26 cellular contexts compared by ENCODE assay signal in the genomic region with DNA sequence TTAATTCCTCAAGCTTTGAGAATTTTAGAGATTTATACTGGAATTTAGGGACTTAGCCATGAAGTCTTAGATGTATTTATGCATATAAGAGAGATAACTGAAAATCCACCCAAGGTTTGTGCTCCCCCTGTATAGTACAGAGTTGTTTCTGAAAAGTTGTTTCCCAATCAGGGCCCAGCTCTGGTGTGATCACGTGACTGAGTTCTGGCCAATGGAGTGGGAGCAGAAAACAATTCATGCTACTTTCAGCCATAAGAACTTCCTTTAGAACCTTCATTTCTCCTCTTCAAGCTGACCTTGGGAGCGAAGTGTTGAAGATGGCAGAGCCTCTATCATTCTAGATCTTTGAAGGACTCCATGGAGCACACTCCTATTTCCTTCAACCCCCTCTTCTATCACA.
"Had no signal": no experiment of that assay in that cellular context is flagged by ENCODE, and none has a peak within 500 bp of the region (broad histone marks: within the 10 kb centered on the region; RNA-seq: fewer than 3 reads in every experiment).

No MANE protein-coding gene starts in this region.

- H3K27me3 ChIP-seq: ascending aorta, breast epithelium, cardiac muscle cell, dorsolateral prefrontal cortex had no signal

- H3K27ac ChIP-seq: ascending aorta, breast epithelium, cardiac muscle cell, coronary artery, dorsolateral prefrontal cortex had no signal

- H3K36me3 ChIP-seq: ascending aorta, breast epithelium, cardiac muscle cell had no signal

- ATAC-seq: activated CD4-positive, alpha-beta T cell treated with anti-CD3 and anti-CD28 coated beads for 36 hours; activated naive CD4-positive, alpha-beta T cell treated with anti-CD3 and anti-CD28 coated beads, Interleukin-2, amount 50 U/mL, for 72 hours; activated T-cell treated with anti-CD3 and anti-CD28 coated beads, Interleukin-2, amount 50 U/mL, for 72 hours; esophagus mucosa had no signal

- H3K4me3 ChIP-seq: ascending aorta, breast epithelium, cardiac muscle cell, coronary artery, dorsolateral prefrontal cortex had no signal

- FAIRE-seq: frontal cortex had no signal

- H3K9me3 ChIP-seq: ascending aorta, breast epithelium had no signal

- DNase-seq: activated CD4-positive, alpha-beta memory T cell treated with anti-CD3 and anti-CD28 coated beads, Interleukin-2, amount 10 ng/mL, durations not matched to agents 7 days and 5 days; activated CD4-positive, alpha-beta T cell treated with anti-CD3 and anti-CD28 coated beads for 36 hours; activated CD4-positive, alpha-beta T cell treated with anti-CD3 and anti-CD28 coated beads, Interleukin-2, amount 10 ng/mL, durations not matched to agents 24 days and 14 days; activated CD4-positive, CD25-positive, alpha-beta regulatory T cell; activated CD4-positive, CD25-positive, alpha-beta regulatory T cell treated with anti-CD3 and anti-CD28 coated beads, Interleukin-2, amount 50 U/mL, for 72 hours; activated CD8-positive, alpha-beta memory T cell treated with anti-CD3 and anti-CD28 coated beads, Interleukin-2, amount 50 U/mL, for 48 hours; activated gamma-delta T cell; activated naive CD4-positive, alpha-beta T cell; activated naive CD4-positive, alpha-beta T cell treated with anti-CD3 and anti-CD28 coated beads, Interleukin-2, amount 10 ng/mL, durations not matched to agents 7 days and 5 days; activated naive CD8-positive, alpha-beta T cell treated with anti-CD3 and anti-CD28 coated beads, Interleukin-2, amount 10 ng/mL, durations not matched to agents 7 days and 5 days; activated T-cell treated with anti-CD3 and anti-CD28 coated beads for 4 hours; activated T-cell treated with anti-CD3 and anti-CD28 coated beads, Interleukin-2, amount 50 U/mL, for 24 hours; activated T-cell treated with anti-CD3 and anti-CD28 coated beads, Interleukin-2, amount 50 U/mL, for 72 hours; dorsolateral prefrontal cortex; effector memory CD4-positive, alpha-beta T cell; endodermal cell; foreskin fibroblast; head of caudate nucleus; T-helper 2 cell had no signal

- H3K4me1 ChIP-seq: breast epithelium had no signal
